2 cellular contexts compared by ENCODE assay signal in genomic region chr22:38734203-38735100, GRCh38.
TF ChIP-seq lines count a peak whose summit lies in the region.

No MANE protein-coding gene starts in this region.

TF ChIP-seq in GM12878, 131 proteins besides CTCF, POLR2A, EP300 and RAD21:
- TF ChIP-seq PBX3 (IDR thresholded peaks at IDR 0.05; ENCODE audit: insufficient replicate concordance, low read depth, low read length) (no peak), POLR2AphosphoS5 (IDR thresholded peaks at IDR 0.05; ENCODE audit: low read length) (peak; percentile 19; the same call in 1 of the 2 replicates), FOS (IDR thresholded peaks at IDR 0.05; ENCODE audit: borderline replicate concordance, extremely low read depth, insufficient read length) (no peak), TCF3 (IDR thresholded peaks at IDR 0.05; ENCODE audit: borderline replicate concordance, insufficient read depth, low read depth, low read length) (no peak), SRF (IDR thresholded peaks at IDR 0.05; ENCODE audit: low read depth in 2 of 2, low read length in 2 of 2) (no peak), CHD2 (IDR thresholded peaks at IDR 0.05; ENCODE audit: borderline replicate concordance, low read depth, low read length) (no peak), NR2F1 (conservative IDR thresholded peaks at IDR 0.05) (no peak), NR2C2 (IDR thresholded peaks at IDR 0.05; ENCODE audit: borderline replicate concordance, control insufficient read depth, insufficient read length, low read depth) (no peak), PML (IDR thresholded peaks at IDR 0.05; ENCODE audit: low read length) (peak; percentile 63; the same call in 1 of the 2 replicates), GATAD2B (conservative IDR thresholded peaks at IDR 0.05; ENCODE audit: low read depth) (no peak), JUND (IDR thresholded peaks at IDR 0.05; ENCODE audit: low read depth, low read length) (no peak), USF2 (IDR thresholded peaks at IDR 0.05; ENCODE audit: borderline replicate concordance, low read depth, low read length) (no peak), RB1 (IDR thresholded peaks at IDR 0.05; ENCODE audit: borderline replicate concordance) (no peak), BCL3 (IDR thresholded peaks at IDR 0.05; ENCODE audit: borderline replicate concordance, insufficient read depth, low read depth, low read length, poor library complexity, severe bottlenecking) (peak; percentile 17), CHD1 (IDR thresholded peaks at IDR 0.05; ENCODE audit: low read depth, low read length) (no peak), SMARCA5 (IDR thresholded peaks at IDR 0.05) (no peak), LARP7 (IDR thresholded peaks at IDR 0.05) (no peak), POU2F2 (IDR thresholded peaks at IDR 0.05; ENCODE audit: borderline replicate concordance, low read depth, low read length) (no peak), RELA (IDR thresholded peaks at IDR 0.05; ENCODE audit: borderline replicate concordance, partially characterized antibody) (no peak)

TF ChIP-seq in GM12891, 5 proteins besides CTCF, POLR2A, EP300 and RAD21:
- TF ChIP-seq TAF1 (IDR thresholded peaks at IDR 0.05; ENCODE audit: low read depth, low read length) (no peak), POLR2AphosphoS5 (IDR thresholded peaks at IDR 0.05; ENCODE audit: low read depth, low read length) (no peak), POU2F2 (IDR thresholded peaks at IDR 0.05; ENCODE audit: low read depth, low read length) (no peak), SPI1 (IDR thresholded peaks at IDR 0.05; ENCODE audit: low read depth, low read length) (no peak), PAX5 (IDR thresholded peaks at IDR 0.05; ENCODE audit: insufficient read depth, low read length, severe bottlenecking) (no peak)
